9 cellular contexts compared by ENCODE assay signal in the genomic region with DNA sequence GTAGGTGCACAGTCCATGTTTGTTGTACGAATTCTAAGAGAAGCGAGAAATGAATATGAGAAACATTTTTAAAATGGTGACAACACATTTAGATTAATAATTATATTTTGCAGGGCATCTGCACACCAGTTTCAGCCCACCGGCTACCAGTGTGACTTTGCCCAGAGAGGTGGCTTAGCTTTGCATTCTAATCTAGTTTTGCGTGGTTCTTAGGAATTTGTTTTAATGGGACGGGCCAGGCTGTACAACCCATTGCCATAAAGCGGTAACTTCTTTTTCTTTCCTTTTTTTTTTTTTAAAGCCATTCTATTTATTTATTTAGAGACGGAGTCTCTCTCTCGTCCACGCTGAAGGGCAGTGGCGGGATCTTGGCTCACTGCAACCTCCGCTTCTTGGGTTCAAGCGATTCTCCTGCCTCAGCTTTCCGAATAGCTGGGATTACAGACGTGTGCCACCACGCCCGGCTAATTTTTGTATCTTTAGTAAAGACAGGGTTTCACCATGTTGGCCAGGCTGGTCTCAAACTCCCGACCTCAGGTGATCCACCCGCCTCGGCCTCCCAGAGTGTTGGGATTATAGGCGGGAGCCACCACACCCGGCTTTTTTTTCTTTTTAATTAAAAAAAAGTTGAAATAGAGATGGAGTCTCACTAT. TPM values are rescaled to one million over a fixed set of nuclear protein-coding genes. Genes with fewer than 3 reads are reported as not detected.
A peak's percentile ranks its signal among the peaks of the same experiment; 100 is the strongest.
DNase-seq lines count a peak whose midpoint lies in the region; ATAC-seq and TF ChIP-seq lines count a peak whose summit lies in the region.
"Had no signal": no experiment of that assay in that cellular context is flagged by ENCODE, and none has a peak within 500 bp of the region (broad histone marks: within the 10 kb centered on the region; RNA-seq: fewer than 3 reads in every experiment).

No MANE protein-coding gene starts in this region.

- H4K5ac ChIP-seq in mesendoderm (ENCODE audit: low read length): peak overlapping the region; percentile 66

- H2AK5ac ChIP-seq in mesendoderm (ENCODE audit: low read length): peak overlapping the region; percentile 100

- H3K27me3 ChIP-seq in mammary epithelial cell (ENCODE audit: insufficient read depth, low read length) (no peaks in the 10 kb centered on the region), mesendoderm (ENCODE audit: insufficient read depth, low read length, poor library complexity) (no peaks in the 10 kb centered on the region)

- peaks cover 8% of the 10 kb centered on the region for H3K27me3 Mint-ChIP-seq in activated naive CD4-positive, alpha-beta T cell treated with anti-CD3 and anti-CD28 coated beads, Interleukin-2, amount 10 ng/mL, durations not matched to agents 7 days and 5 days

- H3K27ac Mint-ChIP-seq in activated naive CD4-positive, alpha-beta T cell treated with anti-CD3 and anti-CD28 coated beads, Interleukin-2, amount 10 ng/mL, durations not matched to agents 7 days and 5 days: peak overlapping the region; percentile 96

- peak overlapping the region; percentile 92 for H3K23ac ChIP-seq in mesendoderm (ENCODE audit: low read length)

- H3K18ac ChIP-seq in mesendoderm (ENCODE audit: low read length): peak overlapping the region; percentile 98

- H3K9ac ChIP-seq in mammary epithelial cell (ENCODE audit: insufficient read depth, low read length): peak overlapping the region; percentile 100
- H3K9ac ChIP-seq in mesendoderm (ENCODE audit: low read length): peak overlapping the region; percentile 100

- intact Hi-C loops in mammary epithelial cell (cut with micrococcal nuclease): no loop called here

- no TSS peak for BruUV-seq in mammary epithelial cell (replicated peaks; lab: Mats Ljungman, UMichigan)

- CTCF ChIA-PET in activated naive CD4-positive, alpha-beta T cell treated with anti-CD3 and anti-CD28 coated beads, Interleukin-2, amount 10 ng/mL, durations not matched to agents 7 days and 5 days (lab: Charles Lee): no interaction called here
- CTCF ChIA-PET in mammary epithelial cell (lab: Charles Lee; ENCODE audit: low non-redundant PET): no interaction called here

- H3K9me3 Mint-ChIP-seq in activated naive CD4-positive, alpha-beta T cell treated with anti-CD3 and anti-CD28 coated beads, Interleukin-2, amount 10 ng/mL, durations not matched to agents 7 days and 5 days: peaks cover 3% of the 10 kb centered on the region

- peaks cover 46% of the 10 kb centered on the region for H3K79me2 ChIP-seq in mammary epithelial cell (ENCODE audit: insufficient read depth, low read length)
- peaks cover 18% of the 10 kb centered on the region for H3K79me2 ChIP-seq in mesendoderm (ENCODE audit: control insufficient read depth, insufficient read depth, low read length)

- peak overlapping the region; percentile 94 for H4K8ac ChIP-seq in mesendoderm (ENCODE audit: low read depth, low read length)

- peak overlapping the region; percentile 99 for H3K56ac ChIP-seq in mesendoderm (ENCODE audit: low read length)

- H3K36me3 Mint-ChIP-seq in activated naive CD4-positive, alpha-beta T cell treated with anti-CD3 and anti-CD28 coated beads, Interleukin-2, amount 10 ng/mL, durations not matched to agents 7 days and 5 days: peaks cover 20% of the 10 kb centered on the region

- H3K4me1 Mint-ChIP-seq in activated naive CD4-positive, alpha-beta T cell treated with anti-CD3 and anti-CD28 coated beads, Interleukin-2, amount 10 ng/mL, durations not matched to agents 7 days and 5 days: peaks cover 32% of the 10 kb centered on the region

- H3K4me3 ChIP-seq in mammary epithelial cell (replicated peaks in 1 of 3; ENCODE audit: insufficient read depth in 1 of 3, low read depth in 2 of 3, low read length in 3 of 3) (peak overlapping the region; percentile 70 to 95 (median 89)), mesendoderm (ENCODE audit: low read length) (peak overlapping the region; percentile 99), urinary bladder (ENCODE audit: low read depth, low read length) (peak overlapping the region; percentile 89)

- H3K4me1 ChIP-seq in mammary epithelial cell (ENCODE audit: insufficient read depth, low read length): peaks cover 26% of the 10 kb centered on the region
- peaks cover 3% of the 10 kb centered on the region for H3K4me1 ChIP-seq in mesendoderm (ENCODE audit: control insufficient read depth, low read depth, low read length)
- H3K4me1 ChIP-seq in urinary bladder (ENCODE audit: insufficient read depth): no peaks in the 10 kb centered on the region

- peak overlapping the region; percentile 74 for H2BK5ac ChIP-seq in mesendoderm (ENCODE audit: low read length)

- no peak for TF ChIP-seq CTCF in mammary epithelial cell (conservative IDR thresholded peaks at IDR 0.05 in 1 of 2, IDR thresholded peaks at IDR 0.05 in 1 of 2; ENCODE audit: extremely low read depth in 1 of 2, insufficient read depth in 1 of 2, low read depth in 1 of 2, low read length in 2 of 2)

- H2BK15ac ChIP-seq in mesendoderm (replicated peaks; ENCODE audit: low read depth): no peak overlapping the region

- peaks cover 18% of the 10 kb centered on the region for H3K79me1 ChIP-seq in mesendoderm (ENCODE audit: low read length)

- 21% methylated on average over 19 of the region's 21 CpGs for WGBS in mammary epithelial cell (ENCODE audit: low coverage, missing lambda C conversion rate)
- WGBS in mesendoderm (ENCODE audit: extremely low coverage, insufficient coverage, low lambda C conversion rate): no CpG with 5 or more reads among the region's 21 CpGs
- 52% methylated on average over 21 of the region's 21 CpGs for WGBS in urinary bladder

- DNase-seq in activated naive CD4-positive, alpha-beta T cell treated with anti-CD3 and anti-CD28 coated beads, Interleukin-2, amount 10 ng/mL, durations not matched to agents 7 days and 5 days: no peak
- DNase-seq in activated naive CD4-positive, alpha-beta T cell treated with Interleukin-2 at 50 U/mL for 16 hours: no peak
- DNase-seq in mammary epithelial cell (no peak), mesendoderm (no peak), NCI-H2107 treated with DMSO at 0.1 percent for 48 hours (lab: John Stamatoyannopoulos, UW; ENCODE audit: unreplicated experiment) (no peak), DMS153 treated with DMSO at 0.1 percent for 48 hours (lab: John Stamatoyannopoulos, UW; ENCODE audit: unreplicated experiment) (no peak)

- peak overlapping the region; percentile 88 for H3K4me3 Mint-ChIP-seq in activated naive CD4-positive, alpha-beta T cell treated with anti-CD3 and anti-CD28 coated beads, Interleukin-2, amount 10 ng/mL, durations not matched to agents 7 days and 5 days

- H3K9me3 ChIP-seq in mammary epithelial cell (replicated peaks; ENCODE audit: insufficient read depth, low read length): no peaks in the 10 kb centered on the region

- H3K27ac ChIP-seq in mammary epithelial cell (ENCODE audit: insufficient read depth, low read depth, low read length): peak overlapping the region; percentile 95
- H3K27ac ChIP-seq in mesendoderm (ENCODE audit: low read depth, low read length): peak overlapping the region; percentile 87
- no peak overlapping the region for H3K27ac ChIP-seq in urinary bladder (ENCODE audit: low read depth)

- no peaks in the 10 kb centered on the region for H4K20me1 ChIP-seq in mammary epithelial cell (ENCODE audit: insufficient read depth, low read length)

- no peak for ATAC-seq in activated CD4-positive, CD25-positive, alpha-beta regulatory T cell treated with anti-CD3 and anti-CD28 coated beads, Interleukin-2, amount 50 U/mL, for 24 hours

- no peak overlapping the region for H2BK120ac ChIP-seq in mesendoderm (ENCODE audit: low read depth, low read length)

- H3K4me2 ChIP-seq in mammary epithelial cell (ENCODE audit: insufficient read depth, low read depth, low read length) (peak overlapping the region; percentile 92), mesendoderm (ENCODE audit: low read length) (peak overlapping the region; percentile 98)

- H3K36me3 ChIP-seq in mammary epithelial cell (ENCODE audit: insufficient read depth, low read length) (no peaks in the 10 kb centered on the region), mesendoderm (ENCODE audit: control insufficient read depth, insufficient read depth, low read length) (no peaks in the 10 kb centered on the region), urinary bladder (ENCODE audit: insufficient read depth) (peaks cover 2% of the 10 kb centered on the region)

- H2AFZ ChIP-seq in mammary epithelial cell (ENCODE audit: low read depth, low read length): no peak overlapping the region

- in situ Hi-C loops in mammary epithelial cell (cut with MboI; ENCODE audit: low sequenced_read_pairs in 2 of 2): no loop called here

- dilution Hi-C loops in mammary epithelial cell (cut with HindIII; ENCODE audit: low sequenced_read_pairs): loop anchor here (10.0 kb wide), 1 partner anchor 65 kb away; no protein-coding TSS in a partner anchor

- H3K4ac ChIP-seq in mesendoderm (ENCODE audit: low read depth, low read length): peak overlapping the region; percentile 98

RNA-seq across cellular contexts. Expression of a gene that starts 0.8 kb away (rescaled TPM):
- total RNA-seq in mammary epithelial cell (10 to 100 TPM; 19.0 to 58.5 TPM), urinary bladder (14.9 TPM)
- polyA plus RNA-seq in mammary epithelial cell (117 TPM), urinary bladder (133 TPM)
- polyA minus RNA-seq in mammary epithelial cell: 58.0 TPM
- polyA plus RNA-seq in mesendoderm (2013, experiment 1 of 2): 53.9 TPM
- 53.4 TPM for polyA plus RNA-seq in mesendoderm (2013, experiment 2 of 2)

RNA-seq across cellular contexts. Expression of a gene that starts 28.7 kb away (rescaled TPM):
- total RNA-seq in mammary epithelial cell (not detected), urinary bladder (not detected)
- polyA plus RNA-seq in mammary epithelial cell (not detected), urinary bladder (not detected)
- not detected for polyA minus RNA-seq in mammary epithelial cell
- not detected for polyA plus RNA-seq in mesendoderm (2013, experiment 1 of 2)
- polyA plus RNA-seq in mesendoderm (2013, experiment 2 of 2): not detected
- total RNA-seq: LHCN-M2 had no signal

RNA-seq across cellular contexts. Expression of a gene that starts 55.7 kb away (rescaled TPM):
- total RNA-seq in mammary epithelial cell (10 to 100 TPM; 52.7 to 60.2 TPM), urinary bladder (26.9 TPM)
- polyA plus RNA-seq in mammary epithelial cell (39.3 TPM), urinary bladder (53.2 TPM)
- polyA minus RNA-seq in mammary epithelial cell: 54.6 TPM
- 18.4 TPM for polyA plus RNA-seq in mesendoderm (2013, experiment 1 of 2)
- polyA plus RNA-seq in mesendoderm (2013, experiment 2 of 2): 19.3 TPM
